Comparison of ENCODE assay signal across 25 cellular contexts in genomic region chr17:18122991-18123753, GRCh38.
"Had no signal": no experiment of that assay in that cellular context is flagged by ENCODE, and none has a peak within 500 bp of the region (broad histone marks: within the 10 kb centered on the region; RNA-seq: fewer than 3 reads in every experiment).

No MANE protein-coding gene starts in this region.

- H2AFZ ChIP-seq: parathyroid adenoma had no signal

- ATAC-seq: activated CD4-positive, CD25-positive, alpha-beta regulatory T cell treated with anti-CD3 and anti-CD28 coated beads, Interleukin-2, amount 50 U/mL, for 24 hours; mucosa of descending colon had no signal

- H3K27ac ChIP-seq: ascending aorta, cardiac muscle cell, left ventricle myocardium inferior, parathyroid adenoma, right atrium auricular region, tibial nerve, WERI-Rb-1 had no signal

- H3K36me3 ChIP-seq: ascending aorta, cardiac muscle cell, left ventricle myocardium inferior, right atrium auricular region, tibial nerve, WERI-Rb-1 had no signal

- H3K4me3 ChIP-seq: ascending aorta, cardiac muscle cell, left ventricle myocardium inferior, lung, mucosa of descending colon, right atrium auricular region, tibial nerve had no signal

- H3K9me3 ChIP-seq: ascending aorta, right atrium auricular region had no signal

- H3K4me1 ChIP-seq: ascending aorta, left ventricle myocardium inferior, parathyroid adenoma, right atrium auricular region, tibial nerve had no signal

- H3K9ac ChIP-seq: parathyroid adenoma had no signal

- H3K27me3 ChIP-seq: ascending aorta, cardiac muscle cell, right atrium auricular region, tibial nerve had no signal

- FAIRE-seq: endothelial cell of umbilical vein had no signal

- DNase-seq: activated CD4-positive, alpha-beta T cell treated with anti-CD3 and anti-CD28 coated beads for 48 hours; activated CD4-positive, alpha-beta T cell treated with anti-CD3 and anti-CD28 coated beads, Interleukin-2, amount 50 U/mL, for 48 hours; activated CD8-positive, alpha-beta memory T cell treated with anti-CD3 and anti-CD28 coated beads for 24 hours; activated effector memory CD4-positive, alpha-beta T cell treated with anti-CD3 and anti-CD28 coated beads, Interleukin-2, amount 50 U/mL, for 16 hours; activated naive CD4-positive, alpha-beta T cell treated with anti-CD3 and anti-CD28 coated beads, Interleukin-2, amount 10 ng/mL, durations not matched to agents 7 days and 5 days; activated naive CD8-positive, alpha-beta T cell treated with anti-CD3 and anti-CD28 coated beads, Interleukin-2, amount 10 ng/mL, durations not matched to agents 7 days and 5 days; activated T-cell treated with anti-CD3 and anti-CD28 coated beads, Interleukin-2, amount 50 U/mL, for 1 hour; cortex of kidney; foreskin fibroblast; left ventricle myocardium inferior; mesendoderm; mucosa of descending colon; nucleus accumbens; stimulated activated CD4-positive, alpha-beta T cell treated with anti-CD3 and anti-CD28 coated beads, Interleukin-2, amount 100 ng/mL, for 48 hours; stimulated activated naive CD4-positive, alpha-beta T cell treated with Interleukin-2 at 50 U/mL for 16 hours; T-cell; WERI-Rb-1 had no signal
